In the genomic region with DNA sequence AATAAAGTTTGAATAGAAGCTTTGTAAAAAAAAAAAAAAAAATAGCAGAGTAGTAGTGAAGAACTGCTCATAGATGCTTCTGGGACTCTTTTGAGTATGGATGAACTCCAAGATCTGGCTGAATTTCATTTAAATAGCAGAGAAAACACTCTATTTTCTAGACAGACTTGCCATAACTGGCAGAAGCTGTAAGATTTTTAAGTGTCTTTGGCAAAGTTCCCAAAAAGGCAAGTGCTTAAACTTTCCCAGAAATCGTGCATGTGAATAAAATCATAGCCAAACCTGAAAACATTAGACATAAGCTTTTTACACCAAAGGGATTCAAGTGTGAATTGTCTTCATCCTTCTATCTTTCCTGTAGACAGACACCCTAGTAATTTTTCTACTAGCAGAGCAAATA, we compare ENCODE assay signal across 25 cellular contexts.
"Had no signal": no experiment of that assay in that cellular context is flagged by ENCODE, and none has a peak within 500 bp of the region (broad histone marks: within the 10 kb centered on the region; RNA-seq: fewer than 3 reads in every experiment).

No MANE protein-coding gene starts in this region.

- H3K27me3 Mint-ChIP-seq: activated naive CD8-positive, alpha-beta T cell treated with anti-CD3 and anti-CD28 coated beads for 36 hours; naive B cell; stimulated activated memory B cell treated with anti-CD40 and anti-IgM and Interleukin-4, amounts not matched to agents 10 μg/mL and 1 μg/mL and 100 μg/mL, for 72 hours; type B pancreatic cell had no signal

- H3K4me1 ChIP-seq: heart right ventricle, sigmoid colon, vagina had no signal

- H3K27ac Mint-ChIP-seq: activated naive CD8-positive, alpha-beta T cell treated with anti-CD3 and anti-CD28 coated beads for 36 hours; stimulated activated memory B cell treated with anti-CD40 and anti-IgM and Interleukin-4, amounts not matched to agents 10 μg/mL and 1 μg/mL and 100 μg/mL, for 72 hours; type B pancreatic cell had no signal

- DNase-seq: activated CD4-positive, alpha-beta T cell treated with anti-CD3 and anti-CD28 coated beads for 1 hour; activated CD4-positive, alpha-beta T cell treated with anti-CD3 and anti-CD28 coated beads, Interleukin-2, amount 50 U/mL, for 4 hours; activated CD8-positive, alpha-beta memory T cell treated with anti-CD3 and anti-CD28 coated beads, Interleukin-2, amount 50 U/mL, for 48 hours; activated naive CD4-positive, alpha-beta T cell treated with Interleukin-2 at 50 U/mL for 16 hours; activated naive CD8-positive, alpha-beta T cell treated with anti-CD3 and anti-CD28 coated beads for 36 hours; activated T-cell treated with anti-CD3 and anti-CD28 coated beads, Interleukin-2, amount 50 U/mL, for 4 hours; cerebellar nuclear complex; cortex of kidney; heart right ventricle; kidney; lower lobe of right lung; mesendoderm; mucosa of descending colon; naive B cell; occipital lobe; sigmoid colon; stimulated activated CD4-positive, alpha-beta T cell treated with anti-CD3 and anti-CD28 coated beads, Interleukin-15, amount 100 ng/mL, for 24 hours; testis had no signal

- H3K36me3 ChIP-seq: heart right ventricle, lower lobe of right lung, sigmoid colon, vagina had no signal

- H3K36me3 Mint-ChIP-seq: activated naive CD8-positive, alpha-beta T cell treated with anti-CD3 and anti-CD28 coated beads for 36 hours; stimulated activated memory B cell treated with anti-CD40 and anti-IgM and Interleukin-4, amounts not matched to agents 10 μg/mL and 1 μg/mL and 100 μg/mL, for 72 hours; type B pancreatic cell had no signal

- H3K4me3 Mint-ChIP-seq: activated naive CD8-positive, alpha-beta T cell treated with anti-CD3 and anti-CD28 coated beads for 36 hours; activated T-cell treated with anti-CD3 and anti-CD28 coated beads, Interleukin-2, amount 50 U/mL, for 4 hours; naive B cell; neural crest cell; stimulated activated memory B cell treated with anti-CD40 and anti-IgM and Interleukin-4, amounts not matched to agents 10 μg/mL and 1 μg/mL and 100 μg/mL, for 72 hours; type B pancreatic cell had no signal

- ATAC-seq: activated T-cell treated with anti-CD3 and anti-CD28 coated beads, Interleukin-2, amount 50 U/mL, for 4 hours; heart right ventricle; left lobe of liver; lower lobe of right lung; mucosa of descending colon; stimulated activated memory B cell treated with anti-CD40 and anti-IgM and Interleukin-4, amounts not matched to agents 10 μg/mL and 1 μg/mL and 100 μg/mL, for 72 hours had no signal

- H3K27ac ChIP-seq: epithelial cell of prostate, heart right ventricle, lower lobe of right lung, sigmoid colon, testis, vagina had no signal

- H3K9me3 ChIP-seq: testis, vagina had no signal

- H3K27me3 ChIP-seq: heart right ventricle, sigmoid colon, testis, vagina had no signal

- H3K4me1 Mint-ChIP-seq: activated naive CD8-positive, alpha-beta T cell treated with anti-CD3 and anti-CD28 coated beads for 36 hours; naive B cell; neural crest cell; stimulated activated memory B cell treated with anti-CD40 and anti-IgM and Interleukin-4, amounts not matched to agents 10 μg/mL and 1 μg/mL and 100 μg/mL, for 72 hours had no signal

- H3K4me3 ChIP-seq: heart right ventricle, lower lobe of right lung, mucosa of descending colon, sigmoid colon, smooth muscle cell, testis, vagina had no signal
